Comparison of ENCODE assay signal across 25 cellular contexts in the genomic region with DNA sequence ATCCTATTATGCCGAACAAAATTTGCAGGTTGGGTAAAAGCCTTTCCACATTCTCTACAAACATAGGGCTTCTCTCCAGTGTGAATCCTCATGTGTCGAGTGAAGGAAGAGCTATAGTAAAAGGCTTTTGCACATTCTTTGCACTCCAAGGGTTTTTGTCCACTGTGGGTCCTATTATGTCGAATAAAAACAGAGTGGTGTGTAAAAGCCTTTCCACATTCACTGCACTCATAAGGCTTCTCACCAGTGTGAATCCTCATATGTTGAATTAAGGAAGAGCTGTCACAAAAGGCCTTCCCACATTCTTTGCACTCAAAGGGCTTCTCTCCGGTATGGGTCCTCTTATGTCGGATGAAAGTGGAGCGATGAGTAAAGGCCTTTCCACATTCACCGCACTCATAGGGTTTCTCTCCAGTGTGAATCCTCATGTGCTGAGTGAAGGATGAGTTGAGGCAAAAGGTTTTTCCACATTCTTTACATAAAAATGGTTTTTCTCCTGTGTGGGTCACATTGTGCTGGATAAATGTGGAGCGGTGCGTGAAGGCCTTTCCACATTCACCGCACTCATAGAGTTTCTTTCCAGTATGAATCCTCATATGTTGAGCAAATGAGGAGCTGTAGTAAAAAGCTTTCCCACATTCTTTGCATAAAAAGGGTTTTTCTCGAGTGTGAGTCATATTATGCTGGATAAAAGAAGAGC. TPM values are rescaled to one million over a fixed set of nuclear protein-coding genes. Genes with fewer than 3 reads are reported as not detected.
DNase-seq lines count a peak whose midpoint lies in the region; ATAC-seq, FAIRE-seq and TF ChIP-seq lines count a peak whose summit lies in the region.
"Had no signal": no experiment of that assay in that cellular context is flagged by ENCODE, and none has a peak within 500 bp of the region (broad histone marks: within the 10 kb centered on the region; RNA-seq: fewer than 3 reads in every experiment).

No MANE protein-coding gene starts in this region.

- no peak overlapping the region for H2BK5ac ChIP-seq in mesenchymal stem cell (ENCODE audit: low read depth, low read length, poor library complexity, severe bottlenecking)

- no peak overlapping the region for H4K91ac ChIP-seq in mesenchymal stem cell (ENCODE audit: low read length)

- H2AK5ac ChIP-seq in mesenchymal stem cell (ENCODE audit: low read length, severe bottlenecking): no peak overlapping the region

- FAIRE-seq in K562 (lab: Jason Lieb, UNC) (no peak), pancreas (lab: Jason Lieb, UNC) (no peak)

- no peak overlapping the region for H3K18ac ChIP-seq in mesenchymal stem cell (ENCODE audit: low read depth in 1 of 2, low read length in 2 of 2)

- TF ChIP-seq RAD21 in K562 (CRISPR knock-in tag; conservative IDR thresholded peaks at IDR 0.05 in 1 of 2, IDR thresholded peaks at IDR 0.05 in 1 of 2): no peak

- H2BK15ac ChIP-seq in mesenchymal stem cell (ENCODE audit: low read depth, poor library complexity, severe bottlenecking): no peak overlapping the region

- peaks cover 100% of the 10 kb centered on the region for H3K36me3 ChIP-seq in left ventricle myocardium inferior
- H3K36me3 ChIP-seq in K562 (ENCODE audit: control insufficient read depth, insufficient read depth, low read length): no peaks in the 10 kb centered on the region
- H3K36me3 ChIP-seq in mesenchymal stem cell (ENCODE audit: control insufficient read depth in 1 of 2, insufficient read depth in 2 of 2, low read depth in 1 of 2, low read length in 2 of 2): peaks cover 14 to 58% of the 10 kb centered on the region in 2 experiments
- H3K36me3 ChIP-seq in pancreas: peaks cover 0 to 15% (median 4%) of the 10 kb centered on the region in 3 donors
- H3K36me3 ChIP-seq: BE2C had no signal

- H3K27ac ChIP-seq in right cardiac atrium (ENCODE audit: low read length) (no peak overlapping the region), left ventricle myocardium inferior (replicated peaks) (no peak overlapping the region), K562 (ENCODE audit: extremely low read depth, low read depth, low read length) (no peak overlapping the region), mesenchymal stem cell (ENCODE audit: low read length, poor library complexity, severe bottlenecking) (no peak overlapping the region), pancreas (no peak overlapping the region)
- H3K27ac ChIP-seq: 22Rv1, GM23248, RWPE1 had no signal

- no peak overlapping the region for H2BK12ac ChIP-seq in mesenchymal stem cell (ENCODE audit: low read length in 2 of 2)

- no peaks in the 10 kb centered on the region for H3K9me1 ChIP-seq in K562 (ENCODE audit: control insufficient read depth, insufficient read depth, low read length)

- intact Hi-C loops in right cardiac atrium (cut with DNase I): no loop called here
- intact Hi-C loops in left ventricle myocardium inferior (cut with micrococcal nuclease): no loop called here
- intact Hi-C loops in K562 (cut with micrococcal nuclease): no loop called here
- intact Hi-C loops in pancreas (cut with DNase I): no loop called here

- H2BK120ac ChIP-seq in mesenchymal stem cell (ENCODE audit: low read depth, low read length): no peak overlapping the region

- POLR2A ChIA-PET in K562 (lab: Yijun Ruan, JAX): no interaction called here

- H3K9me3 ChIP-seq in right cardiac atrium (ENCODE audit: control insufficient read depth, low read length) (peaks cover 27% of the 10 kb centered on the region), left ventricle myocardium inferior (replicated peaks) (peaks cover 100% of the 10 kb centered on the region), K562 (replicated peaks; ENCODE audit: control insufficient read depth, insufficient read depth, low read depth, low read length) (peaks cover 16% of the 10 kb centered on the region), mesenchymal stem cell (ENCODE audit: control insufficient read depth, low read length) (peaks cover 100% of the 10 kb centered on the region), pancreas (peaks cover 0 to 15% (median 1%) of the 10 kb centered on the region in 4 donors)

- 98% methylated on average over 11 of the region's 11 CpGs for WGBS in right cardiac atrium
- WGBS in K562 (ENCODE audit: insufficient coverage, low coverage, missing lambda C conversion rate): 30% methylated on average over 11 of the region's 11 CpGs
- 94% methylated on average over 6 of the region's 11 CpGs for WGBS in mesenchymal stem cell
- WGBS in pancreas, 2 donors: 97 to 98% methylated on average over 11 of the region's 11 CpGs

- H3K79me1 ChIP-seq in mesenchymal stem cell (replicated peaks; ENCODE audit: low read length, poor library complexity, severe bottlenecking): no peaks in the 10 kb centered on the region

- CTCF ChIA-PET in K562 (lab: Yijun Ruan, JAX; ENCODE audit: low intra/inter-chr PET ratio): interaction anchor here (0.7 kb wide), 1 partner anchor 70 kb away, joined by 3 read pairs; no protein-coding TSS in a partner anchor

- H3K27me3 ChIP-seq in right cardiac atrium (ENCODE audit: control insufficient read depth, insufficient read depth) (no peaks in the 10 kb centered on the region), left ventricle myocardium inferior (ENCODE audit: low read depth) (no peaks in the 10 kb centered on the region), K562 (ENCODE audit: control insufficient read depth in 2 of 2, insufficient read depth in 2 of 2, low read length in 2 of 2) (no peaks in the 10 kb centered on the region), mesenchymal stem cell (ENCODE audit: control insufficient read depth in 1 of 2, insufficient read depth in 1 of 2, low read length in 2 of 2) (no peaks in the 10 kb centered on the region), pancreas (no peaks in the 10 kb centered on the region)
- H3K27me3 ChIP-seq: BE2C had no signal

- no peaks in the 10 kb centered on the region for H3K79me2 ChIP-seq in K562 (ENCODE audit: control insufficient read depth, insufficient read depth, low read length)

- no peak overlapping the region for H3K4ac ChIP-seq in mesenchymal stem cell (ENCODE audit: low read depth in 1 of 2, low read length in 2 of 2)

- DNase-seq in right cardiac atrium (no peak), left ventricle myocardium inferior (no peak), K562 (ENCODE audit: extremely low read depth in 1 of 4, low spot score in 3 of 4) (no peak), mesenchymal stem cell (peak; percentile 1), ureter (ENCODE audit: low spot score) (no peak), pancreas (no peak), HuH-7 (ENCODE audit: low spot score) (no peak)
- DNase-seq: ACHN, BE2C, DMS153, DND-41, H9, Karpas-422, NCI-H1092, NCI-H1417 treated with DMSO at 0.1 percent for 48 hours, NCI-H1694 treated with DMSO at 0.1 percent for 48 hours, NCI-H2081, NCI-H226, NCI-H510A, NCI-H69, SHP77 had no signal

- H3K4me3 ChIP-seq in right cardiac atrium (ENCODE audit: low read length) (peak overlapping the region; percentile 32), left ventricle myocardium inferior (no peak overlapping the region), K562 (no peak overlapping the region), mesenchymal stem cell (ENCODE audit: insufficient read depth in 1 of 2, low read depth in 1 of 2, low read length in 2 of 2) (peak overlapping the region in 1 of 2 experiments; percentile 55), pancreas (no peak overlapping the region)
- H3K4me3 ChIP-seq: GM23248 had no signal

- TF ChIP-seq POLR2A in K562 (conservative IDR thresholded peaks at IDR 0.05): no peak

- no peak overlapping the region for H3K14ac ChIP-seq in mesenchymal stem cell (ENCODE audit: low read length in 2 of 2)

- no peaks in the 10 kb centered on the region for H4K20me1 ChIP-seq in K562 (replicated peaks; ENCODE audit: control insufficient read depth, insufficient read depth, low read length)

- H2AFZ ChIP-seq in K562 (ENCODE audit: low read depth, low read length) (no peak overlapping the region), mesenchymal stem cell (ENCODE audit: low read depth, low read length) (no peak overlapping the region)
- H2AFZ ChIP-seq: GM23248 had no signal

- BruUV-seq in K562 (replicated peaks; lab: Mats Ljungman, UMichigan): no TSS peak

- H3K4me1 ChIP-seq in right cardiac atrium (ENCODE audit: control insufficient read depth, insufficient read depth, low read length) (no peaks in the 10 kb centered on the region), left ventricle myocardium inferior (no peaks in the 10 kb centered on the region), K562 (replicated peaks in 1 of 2; ENCODE audit: control insufficient read depth in 2 of 2, insufficient read depth in 2 of 2, low read length in 2 of 2) (no peaks in the 10 kb centered on the region), mesenchymal stem cell (ENCODE audit: control insufficient read depth, insufficient read depth, low read depth, low read length) (no peaks in the 10 kb centered on the region), pancreas (no peaks in the 10 kb centered on the region)
- H3K4me1 ChIP-seq: BE2C had no signal

- no peak overlapping the region for H4K8ac ChIP-seq in mesenchymal stem cell (ENCODE audit: low read length)

- TF ChIP-seq EP300 in K562 (IDR thresholded peaks at IDR 0.05; ENCODE audit: low read length): no peak

- ATAC-seq in right cardiac atrium (no peak), K562 (no peak), pancreas (no peak)
- ATAC-seq: Panc1 had no signal

- H3K4me2 ChIP-seq in K562 (ENCODE audit: insufficient read depth, low read length) (no peak overlapping the region), mesenchymal stem cell (ENCODE audit: low read length, poor library complexity, severe bottlenecking) (no peak overlapping the region)

- H3K23ac ChIP-seq in mesenchymal stem cell (ENCODE audit: low read length in 2 of 2): no peak overlapping the region

- no peak overlapping the region for H3K9ac ChIP-seq in K562 (ENCODE audit: insufficient read depth in 1 of 2, low read depth in 2 of 2, low read length in 2 of 2)
- no peak overlapping the region for H3K9ac ChIP-seq in mesenchymal stem cell (ENCODE audit: low read length)
- H3K9ac ChIP-seq: GM23248 had no signal

- in situ Hi-C loops in K562 (cut with MboI): no loop called here

- TF ChIP-seq CTCF in left ventricle myocardium inferior (IDR thresholded peaks at IDR 0.05; ENCODE audit: borderline replicate concordance) (no peak), K562 (IDR thresholded peaks at IDR 0.05 in 2 of 3, conservative IDR thresholded peaks at IDR 0.05 in 1 of 3; ENCODE audit: insufficient read depth in 2 of 3, low read depth in 1 of 3, low read length in 3 of 3) (no peak), pancreas (IDR thresholded peaks at IDR 0.05) (no peak)

RNA-seq across cellular contexts. Expression of a gene that starts 13.6 kb away (rescaled TPM):
- total RNA-seq in right cardiac atrium: 1 to 10 TPM; 4.0 to 5.8 (median 4.8) TPM
- 4.0 TPM for polyA plus RNA-seq in right cardiac atrium
- total RNA-seq in left ventricle myocardium inferior: 4.4 TPM
- total RNA-seq in K562 (2011; cell fraction: chromatin; rRNA removed; ENCODE audit: low replicate concordance): 5.1 and 5.5 TPM in 2 replicates
- 4.3 TPM in 2 replicates for total RNA-seq in K562 (2011; cell fraction: nucleolus; rRNA removed)
- 5.1 and 8.2 TPM in 2 replicates for total RNA-seq in K562 (2011; cell fraction: nucleoplasm; rRNA removed)
- 3.2 and 4.3 TPM in 2 replicates for total RNA-seq in K562 (2014; rRNA removed)
- total RNA-seq in K562 (2014; rRNA removed; fragmentation: Illumina TruSeq; extraction: Trizol): 2.2 and 2.8 TPM in 2 replicates
- total RNA-seq in K562 (2015; rRNA removed; fragmentation: Illumina TruSeq; extraction: Trizol): 2.3 TPM in 2 replicates
- total RNA-seq in K562 (2021): 3.2 and 3.3 TPM in 2 replicates
- polyA plus RNA-seq in K562 (2011; rRNA removed): 4.4 and 5.8 TPM in 2 replicates
- polyA plus RNA-seq in K562 (2011; cell fraction: cytosol; rRNA removed): 8.4 and 8.9 TPM in 2 replicates
- polyA plus RNA-seq in K562 (2011; cell fraction: nucleus; rRNA removed): 10.8 and 11.8 TPM in 2 replicates
- 4.4 and 5.3 TPM in 2 replicates for polyA plus RNA-seq in K562 (2012)
- polyA plus RNA-seq in K562 (2014; fragmentation: Illumina TruSeq; extraction: Trizol): 2.4 and 2.8 TPM in 2 replicates
- under 1 TPM; 0.71 to 0.73 TPM for polyA plus RNA-seq in K562 (2014; fragmentation: Nextera tagmentation; extraction: Ambion mirVana)
- polyA plus RNA-seq in K562 (2014; rRNA removed): 6.0 and 6.7 TPM in 2 replicates
- 1.8 and 2.2 TPM in 2 replicates for polyA minus RNA-seq in K562 (2011; rRNA and poly(A)+ RNA removed)
- 1.8 and 2.4 TPM in 2 replicates for polyA minus RNA-seq in K562 (2011; cell fraction: cytosol; rRNA and poly(A)+ RNA removed)
- polyA minus RNA-seq in K562 (2011; cell fraction: nucleus; rRNA and poly(A)+ RNA removed): 5.4 and 7.7 TPM in 2 replicates
- polyA plus RNA-seq in mesenchymal stem cell (2013, experiment 1 of 2): 4.4 TPM
- polyA plus RNA-seq in mesenchymal stem cell (2013, experiment 2 of 2): 4.5 TPM
- 7.3 TPM for total RNA-seq in ureter
- 1 to 10 TPM; 2.2 to 5.2 (median 2.8) TPM for total RNA-seq in pancreas
- polyA plus RNA-seq in pancreas: 1 to 10 TPM; 3.5 to 6.8 TPM

RNA-seq across cellular contexts. Expression of a gene that starts 25.3 kb away (rescaled TPM):
- total RNA-seq in right cardiac atrium (10 to 100 TPM; 18.3 to 24.7 (median 20.8) TPM), left ventricle myocardium inferior (23.3 TPM), K562 (2014; rRNA removed) (8.4 and 13.6 TPM in 2 replicates), K562 (2014; rRNA removed; fragmentation: Illumina TruSeq; extraction: Trizol) (12.5 and 12.6 TPM in 2 replicates), K562 (2015; rRNA removed; fragmentation: Illumina TruSeq; extraction: Trizol) (11.5 and 12.1 TPM in 2 replicates), K562 (2021) (9.4 and 10.1 TPM in 2 replicates), ureter (12.2 TPM), pancreas (10 to 100 TPM in 1 of 6 donors, 1 to 10 TPM in 5; 5.7 to 10.1 (median 7.5) TPM)
- polyA plus RNA-seq in right cardiac atrium (15.1 TPM), K562 (2011; rRNA removed) (10.1 and 14.3 TPM in 2 replicates), K562 (2014; fragmentation: Illumina TruSeq; extraction: Trizol) (11.7 and 11.8 TPM in 2 replicates), K562 (2014; fragmentation: Nextera tagmentation; extraction: Ambion mirVana) (1 to 10 TPM; 4.3 to 6.9 TPM), K562 (2014; rRNA removed) (14.1 and 20.3 TPM in 2 replicates), pancreas (10 to 100 TPM in 1 of 2 donors, 1 to 10 TPM in 1; 5.3 to 12.1 TPM)
- total RNA-seq in K562 (2011; cell fraction: chromatin; rRNA removed; ENCODE audit: low replicate concordance): 4.5 and 12.5 TPM in 2 replicates
- total RNA-seq in K562 (2011; cell fraction: nucleolus; rRNA removed): 5.5 and 6.7 TPM in 2 replicates
- 6.6 and 6.7 TPM in 2 replicates for total RNA-seq in K562 (2011; cell fraction: nucleoplasm; rRNA removed)
- polyA plus RNA-seq in K562 (2011; cell fraction: cytosol; rRNA removed): 4.5 and 4.6 TPM in 2 replicates
- polyA plus RNA-seq in K562 (2011; cell fraction: nucleus; rRNA removed): 9.1 and 13.9 TPM in 2 replicates
- polyA plus RNA-seq in K562 (2012): 6.5 and 7.3 TPM in 2 replicates
- 9.9 and 13.2 TPM in 2 replicates for polyA minus RNA-seq in K562 (2011; rRNA and poly(A)+ RNA removed)
- polyA minus RNA-seq in K562 (2011; cell fraction: cytosol; rRNA and poly(A)+ RNA removed): 3.4 and 3.8 TPM in 2 replicates
- 10.5 and 16.2 TPM in 2 replicates for polyA minus RNA-seq in K562 (2011; cell fraction: nucleus; rRNA and poly(A)+ RNA removed)
- polyA plus RNA-seq in mesenchymal stem cell (2013, experiment 1 of 2): 3.8 TPM
- 3.7 TPM for polyA plus RNA-seq in mesenchymal stem cell (2013, experiment 2 of 2)
